ENCODE assay signal across 17 cellular contexts in the genomic region with DNA sequence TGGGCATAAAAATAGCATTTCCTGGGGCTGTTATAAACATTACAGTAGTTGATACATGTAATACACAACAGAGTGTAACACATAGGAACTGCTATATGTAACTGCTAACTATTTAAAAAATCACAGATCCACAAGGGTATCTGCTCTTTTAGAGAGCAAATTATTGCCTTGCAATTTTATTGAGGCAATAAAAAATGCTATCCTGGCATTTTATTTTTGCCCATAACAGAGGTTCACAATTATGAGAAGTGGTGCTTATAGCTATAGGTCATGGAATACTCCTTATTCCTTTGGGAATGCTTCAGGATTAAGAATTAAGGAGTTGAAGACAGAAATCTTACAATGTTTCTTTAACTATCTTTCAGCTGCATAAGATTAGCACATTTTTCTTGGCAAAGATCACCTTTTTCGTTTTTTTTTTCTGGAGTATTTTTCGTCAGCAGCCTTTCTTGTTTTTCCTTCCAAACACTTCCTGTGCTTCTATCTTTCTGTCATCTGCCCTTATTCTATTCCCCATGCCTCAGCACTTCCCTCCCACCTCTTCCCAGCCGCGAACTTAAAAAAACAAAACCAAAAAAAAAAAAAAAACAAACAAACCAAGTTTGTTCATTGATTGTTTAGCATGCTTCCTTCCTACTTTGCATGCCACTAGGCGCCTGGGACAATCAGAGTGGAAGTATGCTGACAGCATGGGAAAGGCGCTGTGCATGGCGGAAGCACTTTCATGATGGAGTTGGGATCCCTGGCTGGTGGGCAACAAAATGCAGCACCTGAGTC.
DNase-seq lines count a peak whose midpoint lies in the region; ATAC-seq and TF ChIP-seq lines count a peak whose summit lies in the region.
"Had no signal": no experiment of that assay in that cellular context is flagged by ENCODE, and none has a peak within 500 bp of the region (broad histone marks: within the 10 kb centered on the region; RNA-seq: fewer than 3 reads in every experiment).

No MANE protein-coding gene starts in this region.

- no peak overlapping the region for H3K18ac ChIP-seq in neuronal stem cell (ENCODE audit: low read length)

- no peak overlapping the region for H3K23ac ChIP-seq in neuronal stem cell (ENCODE audit: low read depth, low read length, poor library complexity)

- no peak overlapping the region for H2BK5ac ChIP-seq in neuronal stem cell (ENCODE audit: low read length)

- no peak overlapping the region for H4K91ac ChIP-seq in neuronal stem cell (ENCODE audit: low read depth, low read length, poor library complexity)

- intact Hi-C loops in ascending aorta (cut with DNase I): no loop called here

- no peaks in the 10 kb centered on the region for H3K27me3 ChIP-seq in neuronal stem cell (ENCODE audit: control insufficient read depth in 3 of 3, insufficient read depth in 3 of 3, low read depth in 1 of 3, low read length in 3 of 3)
- no peaks in the 10 kb centered on the region for H3K27me3 ChIP-seq in ascending aorta
- H3K27me3 ChIP-seq: BLaER1, cardiac muscle cell, pancreas had no signal

- no CpG with 5 or more reads among the region's 7 CpGs for WGBS in neuronal stem cell (ENCODE audit: extremely low coverage in 2 of 2, insufficient read length in 2 of 2, insufficient replicate concordance in 1 of 2), 2 donors

- no peak overlapping the region for H3K4me2 ChIP-seq in neuronal stem cell (ENCODE audit: insufficient read depth, low read length, poor library complexity, severe bottlenecking)
- H3K4me2 ChIP-seq: BLaER1 had no signal

- no peak overlapping the region for H3K4ac ChIP-seq in neuronal stem cell (ENCODE audit: low read length)

- no peak overlapping the region for H2BK120ac ChIP-seq in neuronal stem cell (ENCODE audit: low read depth, low read length)

- no peak overlapping the region for H2BK15ac ChIP-seq in neuronal stem cell (ENCODE audit: low read length)

- H3K9me3 ChIP-seq in neuronal stem cell (replicated peaks in 1 of 2; ENCODE audit: control insufficient read depth in 2 of 2, insufficient read depth in 1 of 2, low read depth in 1 of 2, low read length in 2 of 2) (no peaks in the 10 kb centered on the region), ascending aorta (no peaks in the 10 kb centered on the region)
- H3K9me3 ChIP-seq: BLaER1, pancreas, stomach had no signal

- TF ChIP-seq CTCF in fibroblast of pulmonary artery (IDR thresholded peaks at IDR 0.05; ENCODE audit: low read length, missing control alignments): no peak
- TF ChIP-seq CTCF in ascending aorta (IDR thresholded peaks at IDR 0.05): no peak

- no peak overlapping the region for H2BK12ac ChIP-seq in neuronal stem cell (ENCODE audit: low read length)

- no peak overlapping the region for H2AK5ac ChIP-seq in neuronal stem cell (ENCODE audit: low read depth, low read length)

- no peak overlapping the region for H4K8ac ChIP-seq in neuronal stem cell (ENCODE audit: low read depth, low read length)

- H3K79me1 ChIP-seq in neuronal stem cell (ENCODE audit: low read depth, low read length): no peaks in the 10 kb centered on the region

- no peak overlapping the region for H3K9ac ChIP-seq in neuronal stem cell (ENCODE audit: low read depth, low read length, poor library complexity)
- H3K9ac ChIP-seq: BLaER1 had no signal

- H2AFZ ChIP-seq in neuronal stem cell (ENCODE audit: low read length): peak overlapping the region; percentile 72

- H3K14ac ChIP-seq in neuronal stem cell (ENCODE audit: low read length): no peak overlapping the region

- ATAC-seq in GM18909 (IDR thresholded peaks at IDR 0.05; ENCODE audit: poor library complexity, unreplicated experiment): no peak
- ATAC-seq: activated CD4-positive, CD25-positive, alpha-beta regulatory T cell treated with anti-CD3 and anti-CD28 coated beads, Interleukin-2, amount 50 U/mL, for 24 hours had no signal

- H3K27ac ChIP-seq in neuronal stem cell (replicated peaks; ENCODE audit: low read length) (no peak overlapping the region), ascending aorta (no peak overlapping the region)
- H3K27ac ChIP-seq: BLaER1, cardiac muscle cell, pancreas, stomach had no signal

- peak overlapping the region; percentile 2 for H3K4me3 ChIP-seq in fibroblast of pulmonary artery (replicated peaks; ENCODE audit: low read depth, low read length)
- no peak overlapping the region for H3K4me3 ChIP-seq in neuronal stem cell (ENCODE audit: low read length in 2 of 2)
- H3K4me3 ChIP-seq in ascending aorta: no peak overlapping the region
- H3K4me3 ChIP-seq: BLaER1, cardiac muscle cell, pancreas, stomach had no signal

- H3K4me1 ChIP-seq in neuronal stem cell (ENCODE audit: control insufficient read depth in 2 of 2, insufficient read depth in 1 of 2, low read depth in 1 of 2, low read length in 2 of 2): peaks cover 6 to 9% of the 10 kb centered on the region in 2 donors
- no peaks in the 10 kb centered on the region for H3K4me1 ChIP-seq in ascending aorta
- H3K4me1 ChIP-seq: BLaER1, pancreas had no signal

- H3K36me3 ChIP-seq in neuronal stem cell (replicated peaks in 1 of 2; ENCODE audit: control insufficient read depth in 2 of 2, insufficient read depth in 2 of 2, low read length in 2 of 2): no peaks in the 10 kb centered on the region
- no peaks in the 10 kb centered on the region for H3K36me3 ChIP-seq in ascending aorta
- H3K36me3 ChIP-seq: BLaER1, cardiac muscle cell, pancreas, stomach had no signal

- DNase-seq in GM03348 (ENCODE audit: low spot score): peak; percentile 17
- DNase-seq in fibroblast of pulmonary artery (ENCODE audit: low read depth): peak; percentile 83
- no peak for DNase-seq in neuronal stem cell (ENCODE audit: low spot score)
- no peak for DNase-seq in nucleus accumbens (lab: John Stamatoyannopoulos, UW)
- DNase-seq in ascending aorta (ENCODE audit: low spot score in 2 of 2): no peak
- DNase-seq in cortex of kidney (lab: John Stamatoyannopoulos, UW): no peak
- DNase-seq: activated CD8-positive, alpha-beta memory T cell treated with anti-CD3 and anti-CD28 coated beads, Interleukin-2, amount 50 U/mL, for 48 hours; activated naive CD4-positive, alpha-beta T cell treated with anti-CD3 and anti-CD28 coated beads, Interleukin-2, amount 50 U/mL, for 16 hours; DMS153; pancreas; SIG-M5; stomach had no signal

TF ChIP-seq in PFSK-1, 5 proteins besides CTCF, POLR2A, EP300 and RAD21:
- TF ChIP-seq SIN3A (IDR thresholded peaks at IDR 0.05; ENCODE audit: borderline replicate concordance, insufficient read depth, low read length) (peak; percentile 64; the same call in 1 of the 2 replicates), FOXP2 (optimal IDR thresholded peaks at IDR 0.05; ENCODE audit: borderline replicate concordance, extremely low read depth, extremely low read length, insufficient read depth) (peak; percentile 83), POLR2AphosphoS5 (IDR thresholded peaks at IDR 0.05; ENCODE audit: low read depth, low read length) (0 out of 2 replicates have a peak, but pooled peaks have one; percentile 26), TAF1 (IDR thresholded peaks at IDR 0.05; ENCODE audit: borderline replicate concordance, insufficient read depth, low read length) (no peak)
- TF ChIP-seq, protein P1, sequence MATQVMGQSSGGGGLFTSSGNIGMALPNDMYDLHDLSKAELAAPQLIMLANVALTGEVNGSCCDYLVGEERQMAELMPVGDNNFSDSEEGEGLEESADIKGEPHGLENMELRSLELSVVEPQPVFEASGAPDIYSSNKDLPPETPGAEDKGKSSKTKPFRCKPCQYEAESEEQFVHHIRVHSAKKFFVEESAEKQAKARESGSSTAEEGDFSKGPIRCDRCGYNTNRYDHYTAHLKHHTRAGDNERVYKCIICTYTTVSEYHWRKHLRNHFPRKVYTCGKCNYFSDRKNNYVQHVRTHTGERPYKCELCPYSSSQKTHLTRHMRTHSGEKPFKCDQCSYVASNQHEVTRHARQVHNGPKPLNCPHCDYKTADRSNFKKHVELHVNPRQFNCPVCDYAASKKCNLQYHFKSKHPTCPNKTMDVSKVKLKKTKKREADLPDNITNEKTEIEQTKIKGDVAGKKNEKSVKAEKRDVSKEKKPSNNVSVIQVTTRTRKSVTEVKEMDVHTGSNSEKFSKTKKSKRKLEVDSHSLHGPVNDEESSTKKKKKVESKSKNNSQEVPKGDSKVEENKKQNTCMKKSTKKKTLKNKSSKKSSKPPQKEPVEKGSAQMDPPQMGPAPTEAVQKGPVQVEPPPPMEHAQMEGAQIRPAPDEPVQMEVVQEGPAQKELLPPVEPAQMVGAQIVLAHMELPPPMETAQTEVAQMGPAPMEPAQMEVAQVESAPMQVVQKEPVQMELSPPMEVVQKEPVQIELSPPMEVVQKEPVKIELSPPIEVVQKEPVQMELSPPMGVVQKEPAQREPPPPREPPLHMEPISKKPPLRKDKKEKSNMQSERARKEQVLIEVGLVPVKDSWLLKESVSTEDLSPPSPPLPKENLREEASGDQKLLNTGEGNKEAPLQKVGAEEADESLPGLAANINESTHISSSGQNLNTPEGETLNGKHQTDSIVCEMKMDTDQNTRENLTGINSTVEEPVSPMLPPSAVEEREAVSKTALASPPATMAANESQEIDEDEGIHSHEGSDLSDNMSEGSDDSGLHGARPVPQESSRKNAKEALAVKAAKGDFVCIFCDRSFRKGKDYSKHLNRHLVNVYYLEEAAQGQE (IDR thresholded peaks at IDR 0.05; ENCODE audit: insufficient read depth in 1 of 2, low read depth in 2 of 2, low read length in 2 of 2): peak in 1 of 2 experiments; percentile 48; a peak in 1 of 4 replicates

Comparison
In these comparisons a context has a peak if more than half of its experiments do, and no peak if none do; other contexts are left out.
1. DNase-seq: peak in GM03348 (single experiment) and fibroblast of pulmonary artery (single experiment); none in neuronal stem cell (single experiment), nucleus accumbens (0 of 56), ascending aorta (0 of 2) and cortex of kidney (single experiment).